16 cellular contexts compared by ENCODE assay signal in genomic region chr21:46126321-46127238, GRCh38. TPM values are rescaled to one million over a fixed set of nuclear protein-coding genes. Genes with fewer than 3 reads are reported as not detected.
A peak's percentile ranks its signal among the peaks of the same experiment; 100 is the strongest.
DNase-seq lines count a peak whose midpoint lies in the region; ATAC-seq, FAIRE-seq and TF ChIP-seq lines count a peak whose summit lies in the region.
"Had no signal": no experiment of that assay in that cellular context is flagged by ENCODE, and none has a peak within 500 bp of the region (broad histone marks: within the 10 kb centered on the region; RNA-seq: fewer than 3 reads in every experiment).

No MANE protein-coding gene starts in this region.

- no peaks in the 10 kb centered on the region for H3K9me1 ChIP-seq in K562 (ENCODE audit: control insufficient read depth, insufficient read depth, low read length)

- FAIRE-seq in K562 (lab: Jason Lieb, UNC) (no peak), kidney (lab: Jason Lieb, UNC) (no peak)
- FAIRE-seq: A549, RCC 7860 had no signal

- no peaks in the 10 kb centered on the region for H3K36me3 Mint-ChIP-seq in activated CD4-positive, alpha-beta T cell treated with anti-CD3 and anti-CD28 coated beads for 36 hours (ENCODE audit: low read depth)

- H2AFZ ChIP-seq in K562 (ENCODE audit: low read depth, low read length), result no peak overlapping the region

- H3K27me3 ChIP-seq in K562 (ENCODE audit: control insufficient read depth in 2 of 2, insufficient read depth in 2 of 2, low read length in 2 of 2), result peaks cover 46 to 76% of the 10 kb centered on the region in 2 experiments; a peak in 4 of 5 replicates
- no peaks in the 10 kb centered on the region for H3K27me3 ChIP-seq in spleen (replicated peaks in 1 of 7)
- H3K27me3 ChIP-seq: brain microvascular endothelial cell had no signal

- no peak for TF ChIP-seq EP300 in K562 (IDR thresholded peaks at IDR 0.05; ENCODE audit: low read length)

- intact Hi-C loops in activated CD4-positive, alpha-beta T cell treated with anti-CD3 and anti-CD28 coated beads for 36 hours (cut with DNase I, micrococcal nuclease), result no loop called here
- intact Hi-C loops in K562 (cut with micrococcal nuclease), result no loop called here
- intact Hi-C loops in kidney (cut with DNase I), result no loop called here
- intact Hi-C loops in spleen (cut with DNase I; ENCODE audit: low total_unique reads), result no loop called here

- H3K36me3 ChIP-seq in K562 (ENCODE audit: control insufficient read depth, insufficient read depth, low read length) (no peaks in the 10 kb centered on the region), kidney (ENCODE audit: control insufficient read depth in 1 of 2, insufficient read depth in 2 of 2, low read length in 2 of 2) (no peaks in the 10 kb centered on the region), spleen (peaks cover 0 to 61% (median 17%) of the 10 kb centered on the region in 6 donors)

- no peak for TF ChIP-seq RAD21 in K562 (CRISPR knock-in tag; conservative IDR thresholded peaks at IDR 0.05 in 1 of 2, IDR thresholded peaks at IDR 0.05 in 1 of 2)

- H3K4me1 ChIP-seq in K562 (replicated peaks in 1 of 2; ENCODE audit: control insufficient read depth in 2 of 2, insufficient read depth in 2 of 2, low read length in 2 of 2), result peaks cover 0 to 77% of the 10 kb centered on the region in 2 experiments; a peak in 2 of 5 replicates
- H3K4me1 ChIP-seq in kidney (ENCODE audit: control insufficient read depth in 1 of 2, insufficient read depth in 1 of 2, low read depth in 1 of 2, low read length in 2 of 2), result no peaks in the 10 kb centered on the region
- H3K4me1 ChIP-seq in spleen, result peaks cover 0 to 9% (median 0%) of the 10 kb centered on the region in 6 donors
- H3K4me1 ChIP-seq: A549 had no signal

- H3K27ac ChIP-seq in K562 (ENCODE audit: extremely low read depth, low read depth, low read length), result no peak overlapping the region
- H3K27ac ChIP-seq in kidney (ENCODE audit: low read depth in 2 of 2, low read length in 2 of 2), result no peak overlapping the region
- H3K27ac ChIP-seq in spleen, result no peak overlapping the region
- H3K27ac ChIP-seq: A549, brain microvascular endothelial cell had no signal

- no peaks in the 10 kb centered on the region for H3K4me1 Mint-ChIP-seq in activated CD4-positive, alpha-beta T cell treated with anti-CD3 and anti-CD28 coated beads for 36 hours
- H3K4me1 Mint-ChIP-seq: activated CD4-positive, alpha-beta T cell treated with anti-CD3 and anti-CD28 coated beads, Interleukin-2, amount 10 ng/mL, durations not matched to agents 7 days and 5 days had no signal

- H3K27me3 Mint-ChIP-seq in activated CD4-positive, alpha-beta T cell treated with anti-CD3 and anti-CD28 coated beads for 36 hours, result no peaks in the 10 kb centered on the region
- H3K27me3 Mint-ChIP-seq: activated CD4-positive, alpha-beta T cell treated with anti-CD3 and anti-CD28 coated beads, Interleukin-2, amount 10 ng/mL, durations not matched to agents 7 days and 5 days; naive thymus-derived CD4-positive, alpha-beta T cell had no signal

- POLR2A ChIA-PET in activated CD4-positive, alpha-beta T cell treated with anti-CD3 and anti-CD28 coated beads for 36 hours (lab: Charles Lee), result no interaction called here
- POLR2A ChIA-PET in K562 (lab: Yijun Ruan, JAX), result no interaction called here

- CTCF ChIA-PET in activated CD4-positive, alpha-beta T cell treated with anti-CD3 and anti-CD28 coated beads for 36 hours (lab: Charles Lee), result no interaction called here
- CTCF ChIA-PET in K562 (lab: Yijun Ruan, JAX; ENCODE audit: low intra/inter-chr PET ratio), result no interaction called here

- H3K9ac ChIP-seq in K562 (ENCODE audit: insufficient read depth in 1 of 2, low read depth in 2 of 2, low read length in 2 of 2), result no peak overlapping the region
- H3K9ac ChIP-seq in kidney (ENCODE audit: low read length in 2 of 2), result no peak overlapping the region

- H3K79me2 ChIP-seq in K562 (ENCODE audit: control insufficient read depth, insufficient read depth, low read length), result no peaks in the 10 kb centered on the region

- H3K4me3 ChIP-seq in K562 (no peak overlapping the region), kidney (ENCODE audit: low read length in 2 of 2) (no peak overlapping the region), spleen (no peak overlapping the region)
- H3K4me3 ChIP-seq: A549 had no signal

- H4K20me1 ChIP-seq in K562 (replicated peaks; ENCODE audit: control insufficient read depth, insufficient read depth, low read length), result peaks cover 7% of the 10 kb centered on the region; the same call in 1 of the 2 replicates

- H3K4me3 Mint-ChIP-seq in activated CD4-positive, alpha-beta T cell treated with anti-CD3 and anti-CD28 coated beads for 36 hours, result no peak overlapping the region
- H3K4me3 Mint-ChIP-seq: activated CD4-positive, alpha-beta T cell treated with anti-CD3 and anti-CD28 coated beads, Interleukin-2, amount 10 ng/mL, durations not matched to agents 7 days and 5 days; naive thymus-derived CD4-positive, alpha-beta T cell had no signal

- DNase-seq in activated CD4-positive, alpha-beta T cell treated with anti-CD3 and anti-CD28 coated beads for 36 hours, result peak; percentile 2
- DNase-seq in activated CD4-positive, alpha-beta T cell treated with anti-CD3 and anti-CD28 coated beads for 4 hours, result no peak
- no peak for DNase-seq in K562 (ENCODE audit: extremely low read depth in 1 of 4, low spot score in 3 of 4)
- peak; percentile 76 for DNase-seq in kidney
- DNase-seq in spleen, result peak; percentile 71
- no peak for DNase-seq in activated effector memory CD4-positive, alpha-beta T cell treated with Interleukin-2 at 50 U/mL for 16 hours
- DNase-seq in germinal center (ENCODE audit: low spot score), result no peak
- no peak for DNase-seq in iPS-NIHi7 (ENCODE audit: extremely low spot score)
- DNase-seq: activated CD4-positive, alpha-beta T cell treated with anti-CD3 and anti-CD28 coated beads, Interleukin-2, amount 10 ng/mL, durations not matched to agents 7 days and 5 days; brain microvascular endothelial cell; GDM1; NCI-H146; NCI-H526 treated with DMSO at 0.1 percent for 48 hours had no signal

- in situ Hi-C loops in K562 (cut with MboI), result no loop called here

- H3K9me3 ChIP-seq in K562 (replicated peaks; ENCODE audit: control insufficient read depth, insufficient read depth, low read depth, low read length) (no peaks in the 10 kb centered on the region), kidney (ENCODE audit: control insufficient read depth in 1 of 2, low read length in 2 of 2) (no peaks in the 10 kb centered on the region), spleen (no peaks in the 10 kb centered on the region)
- H3K9me3 ChIP-seq: A549 had no signal

- TF ChIP-seq CTCF in K562 (IDR thresholded peaks at IDR 0.05 in 2 of 3, conservative IDR thresholded peaks at IDR 0.05 in 1 of 3; ENCODE audit: insufficient read depth in 2 of 3, low read depth in 1 of 3, low read length in 3 of 3) (no peak), kidney (IDR thresholded peaks at IDR 0.05; ENCODE audit: borderline replicate concordance, extremely low read depth, insufficient read depth) (no peak), spleen (IDR thresholded peaks at IDR 0.05 in 8 of 11, conservative IDR thresholded peaks at IDR 0.05 in 3 of 11) (no peak)

- no TSS peak for BruUV-seq in K562 (replicated peaks; lab: Mats Ljungman, UMichigan)

- H3K9me3 Mint-ChIP-seq in activated CD4-positive, alpha-beta T cell treated with anti-CD3 and anti-CD28 coated beads for 36 hours (ENCODE audit: low read depth), result no peaks in the 10 kb centered on the region
- H3K9me3 Mint-ChIP-seq: activated CD4-positive, alpha-beta T cell treated with anti-CD3 and anti-CD28 coated beads, Interleukin-2, amount 10 ng/mL, durations not matched to agents 7 days and 5 days had no signal

- no peak for ATAC-seq in activated CD4-positive, alpha-beta T cell treated with anti-CD3 and anti-CD28 coated beads for 36 hours
- peak; percentile 7; the same call in 2 of the 3 replicates for ATAC-seq in K562
- ATAC-seq: A549; naive thymus-derived CD4-positive, alpha-beta T cell had no signal

- WGBS in K562 (ENCODE audit: insufficient coverage, low coverage, missing lambda C conversion rate), result 2% methylated on average over 24 of the region's 32 CpGs
- 88 to 92% (median 89%) methylated on average over 8 to 32 of the region's 32 CpGs for WGBS in spleen, 5 donors

- H3K27ac Mint-ChIP-seq in activated CD4-positive, alpha-beta T cell treated with anti-CD3 and anti-CD28 coated beads for 36 hours, result no peak overlapping the region
- H3K27ac Mint-ChIP-seq: activated CD4-positive, alpha-beta T cell treated with anti-CD3 and anti-CD28 coated beads, Interleukin-2, amount 10 ng/mL, durations not matched to agents 7 days and 5 days; naive thymus-derived CD4-positive, alpha-beta T cell had no signal

- TF ChIP-seq POLR2A in K562 (conservative IDR thresholded peaks at IDR 0.05) (no peak), spleen (IDR thresholded peaks at IDR 0.05) (no peak)

- no peak overlapping the region for H3K4me2 ChIP-seq in K562 (ENCODE audit: insufficient read depth, low read length)
- H3K4me2 ChIP-seq: A549 had no signal

RNA-seq across cellular contexts. Expression of gene COL6A2, which starts 28.7 kb away (rescaled TPM):
- total RNA-seq in activated CD4-positive, alpha-beta T cell treated with anti-CD3 and anti-CD28 coated beads for 36 hours, result 1 to 10 TPM; 3.3 to 3.4 TPM
- total RNA-seq in K562 (2011; cell fraction: chromatin; rRNA removed; ENCODE audit: low replicate concordance), result 3.1 and 5.2 TPM in 2 replicates
- total RNA-seq in K562 (2011; cell fraction: nucleolus; rRNA removed), result 4.2 and 5.5 TPM in 2 replicates
- 1.4 and 2.1 TPM in 2 replicates for total RNA-seq in K562 (2011; cell fraction: nucleoplasm; rRNA removed)
- 0.41 and 0.45 TPM in 2 replicates for total RNA-seq in K562 (2014; rRNA removed)
- total RNA-seq in K562 (2014; rRNA removed; fragmentation: Illumina TruSeq; extraction: Trizol), result not detected in 2 replicates
- total RNA-seq in K562 (2015; rRNA removed; fragmentation: Illumina TruSeq; extraction: Trizol), result 0.07 and 0.11 TPM in 2 replicates
- 1.1 and 1.3 TPM in 2 replicates for total RNA-seq in K562 (2021)
- 0.18 and 0.41 TPM in 2 replicates for polyA plus RNA-seq in K562 (2011; rRNA removed)
- polyA plus RNA-seq in K562 (2011; cell fraction: cytosol; rRNA removed), result 0.12 and 0.30 TPM in 2 replicates
- 0.83 and 1.8 TPM in 2 replicates for polyA plus RNA-seq in K562 (2011; cell fraction: nucleus; rRNA removed)
- 0.35 and 8.2 TPM in 2 replicates for polyA plus RNA-seq in K562 (2012)
- 0.07 and 0.17 TPM in 2 replicates for polyA plus RNA-seq in K562 (2014; fragmentation: Illumina TruSeq; extraction: Trizol)
- not detected for polyA plus RNA-seq in K562 (2014; fragmentation: Nextera tagmentation; extraction: Ambion mirVana)
- 0.29 and 0.47 TPM in 2 replicates for polyA plus RNA-seq in K562 (2014; rRNA removed)
- 0.18 and 0.36 TPM in 2 replicates for polyA minus RNA-seq in K562 (2011; rRNA and poly(A)+ RNA removed)
- polyA minus RNA-seq in K562 (2011; cell fraction: cytosol; rRNA and poly(A)+ RNA removed), result 0.64 and 1.4 TPM in 2 replicates
- 0.67 and 1.2 TPM in 2 replicates for polyA minus RNA-seq in K562 (2011; cell fraction: nucleus; rRNA and poly(A)+ RNA removed)
- 174 TPM for total RNA-seq in kidney
- polyA plus RNA-seq in kidney (ENCODE audit: insufficient read depth, low read depth, low replicate concordance), result 52.4 TPM
- total RNA-seq in spleen, result 100 to 1,000 TPM; 105 to 259 (median 198) TPM
- polyA plus RNA-seq in spleen, result 100 to 1,000 TPM; 101 to 244 (median 110) TPM

RNA-seq across cellular contexts. Expression of gene FTCD, which starts 28.8 kb away (rescaled TPM):
- total RNA-seq in activated CD4-positive, alpha-beta T cell treated with anti-CD3 and anti-CD28 coated beads for 36 hours, result under 1 TPM; 0.16 to 0.23 TPM
- total RNA-seq in K562 (2011; cell fraction: chromatin; rRNA removed; ENCODE audit: low replicate concordance), result 5.4 and 12.8 TPM in 2 replicates
- total RNA-seq in K562 (2011; cell fraction: nucleolus; rRNA removed), result 7.2 and 7.5 TPM in 2 replicates
- total RNA-seq in K562 (2011; cell fraction: nucleoplasm; rRNA removed), result 3.4 and 5.4 TPM in 2 replicates
- total RNA-seq in K562 (2014; rRNA removed) (not detected in 2 replicates), K562 (2014; rRNA removed; fragmentation: Illumina TruSeq; extraction: Trizol) (not detected in 2 replicates), K562 (2015; rRNA removed; fragmentation: Illumina TruSeq; extraction: Trizol) (0.08 and 0.25 TPM in 2 replicates), K562 (2021) (0.74 and 1.1 TPM in 2 replicates), kidney (51.6 TPM), spleen (1 to 10 TPM in 1 of 7 donors, under 1 TPM in 1, not detected in 5; 0.81 to 1.7 TPM)
- polyA plus RNA-seq in K562 (2011; rRNA removed) (0.11 and 0.41 TPM in 2 replicates), K562 (2014; fragmentation: Illumina TruSeq; extraction: Trizol) (not detected in 2 replicates), K562 (2014; fragmentation: Nextera tagmentation; extraction: Ambion mirVana) (not detected), K562 (2014; rRNA removed) (0.50 and 1.6 TPM in 2 replicates), kidney (ENCODE audit: insufficient read depth, low read depth, low replicate concordance) (273 TPM), spleen (1 to 10 TPM in 1 of 3 donors, under 1 TPM in 2; 0.35 to 2.8 (median 0.38) TPM)
- 0.19 and 0.69 TPM in 2 replicates for polyA plus RNA-seq in K562 (2011; cell fraction: cytosol; rRNA removed)
- 2.6 and 3.7 TPM in 2 replicates for polyA plus RNA-seq in K562 (2011; cell fraction: nucleus; rRNA removed)
- 1.5 and 3.0 TPM in 2 replicates for polyA plus RNA-seq in K562 (2012)
- 0.49 TPM in 1 of 2 replicates, not detected in the other for polyA minus RNA-seq in K562 (2011; rRNA and poly(A)+ RNA removed)
- polyA minus RNA-seq in K562 (2011; cell fraction: cytosol; rRNA and poly(A)+ RNA removed), result not detected in 2 replicates
- 0.54 and 0.56 TPM in 2 replicates for polyA minus RNA-seq in K562 (2011; cell fraction: nucleus; rRNA and poly(A)+ RNA removed)
- total RNA-seq: activated CD4-positive, alpha-beta T cell treated with anti-CD3 and anti-CD28 coated beads, Interleukin-2, amount 10 ng/mL, durations not matched to agents 7 days and 5 days had no signal
- polyA plus RNA-seq: A549; naive thymus-derived CD4-positive, alpha-beta T cell had no signal

RNA-seq across cellular contexts. Expression of gene SPATC1L, which starts 57.7 kb away (rescaled TPM):
- total RNA-seq in activated CD4-positive, alpha-beta T cell treated with anti-CD3 and anti-CD28 coated beads for 36 hours, result 10 to 100 TPM in 1 of 2 experiments, 1 to 10 TPM in 1; 8.1 to 13.0 TPM
- total RNA-seq in K562 (2011; cell fraction: chromatin; rRNA removed; ENCODE audit: low replicate concordance), result 20.1 and 44.2 TPM in 2 replicates
- 39.1 and 40.0 TPM in 2 replicates for total RNA-seq in K562 (2011; cell fraction: nucleolus; rRNA removed)
- total RNA-seq in K562 (2011; cell fraction: nucleoplasm; rRNA removed), result 28.1 and 28.7 TPM in 2 replicates
- total RNA-seq in K562 (2014; rRNA removed), result 63.7 and 104 TPM in 2 replicates
- 10.4 and 12.6 TPM in 2 replicates for total RNA-seq in K562 (2014; rRNA removed; fragmentation: Illumina TruSeq; extraction: Trizol)
- 29.7 and 31.9 TPM in 2 replicates for total RNA-seq in K562 (2015; rRNA removed; fragmentation: Illumina TruSeq; extraction: Trizol)
- total RNA-seq in K562 (2021), result 118 and 121 TPM in 2 replicates
- polyA plus RNA-seq in K562 (2011; rRNA removed), result 6.7 and 23.0 TPM in 2 replicates
- polyA plus RNA-seq in K562 (2011; cell fraction: cytosol; rRNA removed), result 22.2 and 53.4 TPM in 2 replicates
- polyA plus RNA-seq in K562 (2011; cell fraction: nucleus; rRNA removed), result 41.7 and 48.0 TPM in 2 replicates
- polyA plus RNA-seq in K562 (2012), result 94.4 and 104 TPM in 2 replicates
- 38.3 and 84.8 TPM in 2 replicates for polyA plus RNA-seq in K562 (2014; fragmentation: Illumina TruSeq; extraction: Trizol)
- polyA plus RNA-seq in K562 (2014; fragmentation: Nextera tagmentation; extraction: Ambion mirVana), result under 1 TPM in 1 of 2 experiments, not detected in 1; 0.14 TPM
- polyA plus RNA-seq in K562 (2014; rRNA removed), result 40.6 and 50.4 TPM in 2 replicates
- 4.8 and 6.1 TPM in 2 replicates for polyA minus RNA-seq in K562 (2011; rRNA and poly(A)+ RNA removed)
- polyA minus RNA-seq in K562 (2011; cell fraction: cytosol; rRNA and poly(A)+ RNA removed), result 45.0 and 94.2 TPM in 2 replicates
- polyA minus RNA-seq in K562 (2011; cell fraction: nucleus; rRNA and poly(A)+ RNA removed), result 10.6 and 16.9 TPM in 2 replicates
- 8.7 TPM for total RNA-seq in kidney
- polyA plus RNA-seq in kidney (ENCODE audit: insufficient read depth, low read depth, low replicate concordance), result 3.7 TPM
- 10 to 100 TPM in 2 of 7 donors, 1 to 10 TPM in 5; 4.4 to 10.5 (median 7.7) TPM for total RNA-seq in spleen
- polyA plus RNA-seq in spleen, result 10 to 100 TPM; 10.8 to 13.4 (median 13.1) TPM

Comparison
In these comparisons a context has a peak if more than half of its experiments do, and no peak if none do; other contexts are left out.
1. DNase-seq: peak in activated CD4-positive, alpha-beta T cell treated with anti-CD3 and anti-CD28 coated beads for 36 hours (single experiment), kidney (single experiment) and spleen (single experiment); none in activated CD4-positive, alpha-beta T cell treated with anti-CD3 and anti-CD28 coated beads for 4 hours (0 of 2), K562 (0 of 4), activated effector memory CD4-positive, alpha-beta T cell treated with Interleukin-2 at 50 U/mL for 16 hours (single experiment), germinal center (single experiment) and iPS-NIHi7 (single experiment).
2. RNA of gene COL6A2, which starts 28.7 kb away (total RNA-seq): 105 to 259 TPM in spleen and 174 TPM in kidney (single experiment); 3.3 to 3.4 TPM in activated CD4-positive, alpha-beta T cell treated with anti-CD3 and anti-CD28 coated beads for 36 hours and 0.07 to 5.5 TPM in K562; every median in the first group is over 10 times any median in the second.